ENCODE assay signal across 15 cellular contexts in genomic region chr1:185069202-185069601, GRCh38.
"Had no signal": no experiment of that assay in that cellular context is flagged by ENCODE, and none has a peak within 500 bp of the region (broad histone marks: within the 10 kb centered on the region; RNA-seq: fewer than 3 reads in every experiment).

No MANE protein-coding gene starts in this region.

- H3K36me3 ChIP-seq: gastrocnemius medialis, heart right ventricle, neural progenitor cell had no signal

- H3K9me3 ChIP-seq: gastrocnemius medialis had no signal

- DNase-seq: activated CD4-positive, alpha-beta T cell treated with anti-CD3 and anti-CD28 coated beads, Interleukin-2, amount 10 ng/mL, durations not matched to agents 24 days and 14 days; activated CD4-positive, CD25-positive, alpha-beta regulatory T cell; activated CD8-positive, alpha-beta memory T cell treated with anti-CD3 and anti-CD28 coated beads for 24 hours; activated naive CD4-positive, alpha-beta T cell; activated naive CD8-positive, alpha-beta T cell treated with anti-CD3 and anti-CD28 coated beads, Interleukin-2, amount 10 ng/mL, durations not matched to agents 7 days and 5 days; anterior cingulate cortex; effector memory CD4-positive, alpha-beta T cell; gastrocnemius medialis; heart right ventricle; left colon; T-helper 2 cell had no signal

- H3K27ac ChIP-seq: epithelial cell of prostate, gastrocnemius medialis, heart right ventricle, neural progenitor cell had no signal

- H3K4me1 ChIP-seq: neural progenitor cell had no signal

- H3K4me3 ChIP-seq: gastrocnemius medialis, heart right ventricle, lung, neural progenitor cell had no signal

- ATAC-seq: gastrocnemius medialis; heart right ventricle; left colon; stimulated activated effector memory CD8-positive, alpha-beta T cell treated with anti-CD3 and anti-CD28 coated beads, Interleukin-12 subunit alpha, Interleukin-12 subunit beta, amount 100 ng/mL, for 72 hours had no signal

- H3K27me3 ChIP-seq: gastrocnemius medialis, heart right ventricle, neural progenitor cell had no signal
